22 cellular contexts compared by ENCODE assay signal in genomic region chr6:14190596-14191224, GRCh38.
DNase-seq lines count a peak whose midpoint lies in the region; ATAC-seq and TF ChIP-seq lines count a peak whose summit lies in the region.
"Had no signal": no experiment of that assay in that cellular context is flagged by ENCODE, and none has a peak within 500 bp of the region (broad histone marks: within the 10 kb centered on the region; RNA-seq: fewer than 3 reads in every experiment).

No MANE protein-coding gene starts in this region.

- H3K9me3 Mint-ChIP-seq in CD4-positive, alpha-beta memory T cell: peaks cover 0 to 2% (median 0%) of the 10 kb centered on the region in 8 donors
- H3K9me3 Mint-ChIP-seq: CD4-positive, alpha-beta T cell; GM23338 had no signal

- no peak for DNase-seq in Right ventricle myocardium superior
- no peak for DNase-seq in right atrium auricular region (ENCODE audit: low spot score)
- DNase-seq in left ventricle myocardium inferior: no peak
- no peak for DNase-seq in sciatic nerve (ENCODE audit: low spot score)
- DNase-seq in KG1 (lab: John Stamatoyannopoulos, UW): no peak
- DNase-seq in CD4-positive, alpha-beta memory T cell: no peak
- DNase-seq in NCI-H2029 treated with DMSO at 0.1 percent for 48 hours (lab: John Stamatoyannopoulos, UW): no peak
- DNase-seq: 8988T; ACHN; AML-193; BE2C; Calu3; CD4-positive, alpha-beta T cell; COR-L47; DMS53; DMS79 treated with DMSO at 0.1 percent for 48 hours; GF-D8 had no signal

- POLR2A ChIA-PET in CD4-positive, alpha-beta memory T cell (lab: Charles Lee; ENCODE audit: partially characterized antibody): no interaction called here

- CTCF ChIA-PET in CD4-positive, alpha-beta memory T cell (lab: Charles Lee; ENCODE audit: partially characterized antibody): no interaction called here

- H3K27me3 ChIP-seq in right atrium auricular region (no peaks in the 10 kb centered on the region), left ventricle myocardium inferior (ENCODE audit: low read depth) (no peaks in the 10 kb centered on the region)
- no peaks in the 10 kb centered on the region for H3K27me3 ChIP-seq in CD4-positive, alpha-beta memory T cell (ENCODE audit: insufficient read depth, low read length)
- H3K27me3 ChIP-seq: BE2C; BLaER1 treated with 17β-estradiol and CSF1 and Interleukin-3, amounts not matched to agents 10 nM and 100 nM had no signal

- H3K36me3 ChIP-seq in right atrium auricular region (no peaks in the 10 kb centered on the region), left ventricle myocardium inferior (no peaks in the 10 kb centered on the region)
- H3K36me3 ChIP-seq in CD4-positive, alpha-beta memory T cell (ENCODE audit: insufficient read depth, low read length): no peaks in the 10 kb centered on the region
- H3K36me3 ChIP-seq: BE2C; BLaER1 treated with 17β-estradiol and CSF1 and Interleukin-3, amounts not matched to agents 10 nM and 100 nM; HAP-1 had no signal

- no peaks in the 10 kb centered on the region for H3K36me3 Mint-ChIP-seq in CD4-positive, alpha-beta memory T cell
- H3K36me3 Mint-ChIP-seq: CD14-positive monocyte had no signal

- ATAC-seq in Right ventricle myocardium superior (ENCODE audit: poor library complexity) (peak; percentile 56), sciatic nerve (peak; percentile 62)
- ATAC-seq: A549, GM23338 had no signal

- no peak overlapping the region for H3K4me3 Mint-ChIP-seq in CD4-positive, alpha-beta memory T cell
- H3K4me3 Mint-ChIP-seq: CD14-positive monocyte; CD4-positive, alpha-beta T cell; GM23338 had no signal

- H3K9me3 ChIP-seq in right atrium auricular region (no peaks in the 10 kb centered on the region), left ventricle myocardium inferior (replicated peaks) (peaks cover 2% of the 10 kb centered on the region)
- H3K9me3 ChIP-seq in CD4-positive, alpha-beta memory T cell (ENCODE audit: control insufficient read depth in 1 of 2, low read length in 2 of 2): no peaks in the 10 kb centered on the region
- H3K9me3 ChIP-seq: A549; BE2C; BLaER1 treated with 17β-estradiol and CSF1 and Interleukin-3, amounts not matched to agents 10 nM and 100 nM; HAP-1 had no signal

- intact Hi-C loops in Right ventricle myocardium superior (cut with DNase I) (no loop called here), left ventricle myocardium inferior (cut with micrococcal nuclease) (no loop called here), sciatic nerve (cut with DNase I) (no loop called here)
- intact Hi-C loops in CD4-positive, alpha-beta memory T cell (cut with micrococcal nuclease): no loop called here

- H3K4me3 ChIP-seq in right atrium auricular region (no peak overlapping the region), left ventricle myocardium inferior (no peak overlapping the region)
- H3K4me3 ChIP-seq in CD4-positive, alpha-beta memory T cell (ENCODE audit: low read length in 2 of 2): no peak overlapping the region
- H3K4me3 ChIP-seq: A549; BLaER1 treated with 17β-estradiol and CSF1 and Interleukin-3, amounts not matched to agents 10 nM and 100 nM; GM23338; HAP-1 had no signal

- peak overlapping the region in 1 of 7 donors; percentile 31 for H3K27ac Mint-ChIP-seq in CD4-positive, alpha-beta memory T cell
- H3K27ac Mint-ChIP-seq: CD4-positive, alpha-beta T cell; GM23338 had no signal

- H3K4me1 ChIP-seq in right atrium auricular region (no peaks in the 10 kb centered on the region), left ventricle myocardium inferior (no peaks in the 10 kb centered on the region)
- no peaks in the 10 kb centered on the region for H3K4me1 ChIP-seq in CD4-positive, alpha-beta memory T cell (ENCODE audit: insufficient read depth, low read length)
- H3K4me1 ChIP-seq: A549; BE2C; BLaER1 treated with 17β-estradiol and CSF1 and Interleukin-3, amounts not matched to agents 10 nM and 100 nM had no signal

- no peak for TF ChIP-seq CTCF in right atrium auricular region (IDR thresholded peaks at IDR 0.05)
- no peak for TF ChIP-seq CTCF in left ventricle myocardium inferior (IDR thresholded peaks at IDR 0.05; ENCODE audit: borderline replicate concordance)

- H3K27me3 Mint-ChIP-seq in CD4-positive, alpha-beta memory T cell: peaks cover 4 to 8% of the 10 kb centered on the region in 2 donors

- H3K27ac ChIP-seq in right atrium auricular region (no peak overlapping the region), left ventricle myocardium inferior (replicated peaks) (peak overlapping the region; percentile 10)
- H3K27ac ChIP-seq in CD4-positive, alpha-beta memory T cell (ENCODE audit: low read depth, low read length): no peak overlapping the region
- H3K27ac ChIP-seq: A549; BLaER1 treated with 17β-estradiol and CSF1 and Interleukin-3, amounts not matched to agents 10 nM and 100 nM had no signal

- no peaks in the 10 kb centered on the region for H3K4me1 Mint-ChIP-seq in CD4-positive, alpha-beta memory T cell
- H3K4me1 Mint-ChIP-seq: CD14-positive monocyte had no signal
